In genomic region chr10:105844653-105845052, GRCh38 we compare ENCODE assay signal across 17 cellular contexts.
A peak's percentile ranks its signal among the peaks of the same experiment; 100 is the strongest.
DNase-seq lines count a peak whose midpoint lies in the region; ATAC-seq and TF ChIP-seq lines count a peak whose summit lies in the region.
"Had no signal": no experiment of that assay in that cellular context is flagged by ENCODE, and none has a peak within 500 bp of the region (broad histone marks: within the 10 kb centered on the region; RNA-seq: fewer than 3 reads in every experiment).

No MANE protein-coding gene starts in this region.

- peaks cover 4% of the 10 kb centered on the region for H3F3A ChIP-seq in smooth muscle cell (ENCODE audit: low read depth)

- no peak overlapping the region for H3K4me3 ChIP-seq in smooth muscle cell
- no peak overlapping the region for H3K4me3 ChIP-seq in aorta (ENCODE audit: low read length in 2 of 2)
- no peak overlapping the region for H3K4me3 ChIP-seq in naive thymus-derived CD4-positive, alpha-beta T cell (ENCODE audit: low read length)

- H3K27me3 ChIP-seq in smooth muscle cell (ENCODE audit: low read depth) (no peaks in the 10 kb centered on the region), aorta (ENCODE audit: control insufficient read depth in 1 of 2, insufficient read depth in 2 of 2, low read length in 1 of 2) (no peaks in the 10 kb centered on the region)
- no peaks in the 10 kb centered on the region for H3K27me3 ChIP-seq in naive thymus-derived CD4-positive, alpha-beta T cell (ENCODE audit: control insufficient read depth in 2 of 2, insufficient read depth in 2 of 2, low read length in 2 of 2)

- peak overlapping the region; percentile 3 for H3K4me2 ChIP-seq in smooth muscle cell

- H3K4me1 Mint-ChIP-seq in naive thymus-derived CD4-positive, alpha-beta T cell: peaks cover 1 to 51% (median 34%) of the 10 kb centered on the region in 7 donors

- H3K4me1 ChIP-seq in smooth muscle cell (ENCODE audit: low read depth) (peaks cover 21% of the 10 kb centered on the region), aorta (ENCODE audit: control insufficient read depth in 1 of 2, insufficient read depth in 2 of 2, low read length in 2 of 2) (no peaks in the 10 kb centered on the region)
- H3K4me1 ChIP-seq in naive thymus-derived CD4-positive, alpha-beta T cell (ENCODE audit: control insufficient read depth in 2 of 2, insufficient read depth in 2 of 2, low read length in 2 of 2): peaks cover 0 to 11% of the 10 kb centered on the region in 2 donors
- H3K4me1 ChIP-seq: Caco-2 had no signal

- POLR2A ChIA-PET in naive thymus-derived CD4-positive, alpha-beta T cell (lab: Charles Lee): no interaction called here

- no peak overlapping the region for H3K9ac ChIP-seq in smooth muscle cell (ENCODE audit: low read depth)

- H3K4me3 Mint-ChIP-seq in naive thymus-derived CD4-positive, alpha-beta T cell: peak overlapping the region in 1 of 10 donors; percentile 23
- H3K4me3 Mint-ChIP-seq: HFFc6 had no signal

- peak; percentile 60 for DNase-seq in NCI-H146 (lab: John Stamatoyannopoulos, UW)
- peak; percentile 37 for DNase-seq in astrocyte of the hippocampus (ENCODE audit: low read depth, low spot score)
- peak; percentile 15 for DNase-seq in medulla oblongata (ENCODE audit: extremely low spot score)
- no peak for DNase-seq in smooth muscle cell (lab: John Stamatoyannopoulos, UW; ENCODE audit: unreplicated experiment)
- DNase-seq in aorta: no peak
- no peak for DNase-seq in NCI-H128 (lab: John Stamatoyannopoulos, UW; ENCODE audit: unreplicated experiment)
- no peak for DNase-seq in naive thymus-derived CD4-positive, alpha-beta T cell
- DNase-seq: ACHN, AML-193, Caco-2, DMS53, HFFc6, NCI-H1092 treated with DMSO at 0.1 percent for 48 hours, NCI-H2029, NCI-H2171, NCI-H510A, SIG-M5 had no signal

- H3K27me3 Mint-ChIP-seq in naive thymus-derived CD4-positive, alpha-beta T cell: peaks cover 0 to 2% (median 0%) of the 10 kb centered on the region in 5 donors

- peak overlapping the region in 2 of 9 donors; percentile 8 to 60 for H3K27ac Mint-ChIP-seq in naive thymus-derived CD4-positive, alpha-beta T cell
- H3K27ac Mint-ChIP-seq: HFFc6 had no signal

- H3K9me3 Mint-ChIP-seq in naive thymus-derived CD4-positive, alpha-beta T cell: peaks cover 0 to 4% (median 0%) of the 10 kb centered on the region in 11 donors

- no peaks in the 10 kb centered on the region for H3K79me2 ChIP-seq in smooth muscle cell (ENCODE audit: low read depth)

- no peaks in the 10 kb centered on the region for H3K36me3 Mint-ChIP-seq in naive thymus-derived CD4-positive, alpha-beta T cell

- intact Hi-C loops in aorta (cut with DNase I): no loop called here
- intact Hi-C loops in naive thymus-derived CD4-positive, alpha-beta T cell (cut with micrococcal nuclease): no loop called here

- 63% methylated on average over 4 of the region's 4 CpGs for WGBS in smooth muscle cell (ENCODE audit: low lambda C conversion rate)
- WGBS in aorta, 2 donors: 35 to 44% methylated on average over 4 of the region's 4 CpGs

- H3K36me3 ChIP-seq in smooth muscle cell (ENCODE audit: low read depth) (no peaks in the 10 kb centered on the region), aorta (ENCODE audit: control insufficient read depth in 1 of 2, insufficient read depth in 2 of 2, low read length in 1 of 2) (no peaks in the 10 kb centered on the region)
- no peaks in the 10 kb centered on the region for H3K36me3 ChIP-seq in naive thymus-derived CD4-positive, alpha-beta T cell (ENCODE audit: control insufficient read depth in 2 of 3, insufficient read depth in 3 of 3, low read length in 3 of 3)

- TF ChIP-seq CTCF in smooth muscle cell (IDR thresholded peaks at IDR 0.05; ENCODE audit: borderline replicate concordance, insufficient read depth, poor library complexity, severe bottlenecking): no peak

- ATAC-seq in aorta (ENCODE audit: low FRiP score): no peak
- no peak for ATAC-seq in naive thymus-derived CD4-positive, alpha-beta T cell

- H4K20me1 ChIP-seq in smooth muscle cell (ENCODE audit: low read depth): no peaks in the 10 kb centered on the region

- CTCF ChIA-PET in naive thymus-derived CD4-positive, alpha-beta T cell (lab: Charles Lee): no interaction called here

- H3K27ac ChIP-seq in smooth muscle cell (ENCODE audit: low read depth): no peak overlapping the region
- H3K27ac ChIP-seq in aorta (ENCODE audit: low read depth in 1 of 2, low read length in 2 of 2): no peak overlapping the region
- no peak overlapping the region for H3K27ac ChIP-seq in naive thymus-derived CD4-positive, alpha-beta T cell (ENCODE audit: low read depth, low read length)

- H2AFZ ChIP-seq in smooth muscle cell (ENCODE audit: low read depth): no peak overlapping the region

- H3K9me3 ChIP-seq in smooth muscle cell (replicated peaks; ENCODE audit: low read depth): no peaks in the 10 kb centered on the region
- H3K9me3 ChIP-seq in aorta (ENCODE audit: control insufficient read depth, low read length): no peaks in the 10 kb centered on the region
- no peaks in the 10 kb centered on the region for H3K9me3 ChIP-seq in naive thymus-derived CD4-positive, alpha-beta T cell (ENCODE audit: control insufficient read depth in 2 of 3, low read length in 3 of 3)
- H3K9me3 ChIP-seq: Caco-2 had no signal

Comparison
In these comparisons a context has a peak if more than half of its experiments do, and no peak if none do; other contexts are left out.
1. DNase-seq: peak in NCI-H146 (single experiment), astrocyte of the hippocampus (single experiment) and medulla oblongata (single experiment); none in smooth muscle cell (single experiment), aorta (0 of 2), NCI-H128 (single experiment) and naive thymus-derived CD4-positive, alpha-beta T cell (0 of 9).